In the genomic region with DNA sequence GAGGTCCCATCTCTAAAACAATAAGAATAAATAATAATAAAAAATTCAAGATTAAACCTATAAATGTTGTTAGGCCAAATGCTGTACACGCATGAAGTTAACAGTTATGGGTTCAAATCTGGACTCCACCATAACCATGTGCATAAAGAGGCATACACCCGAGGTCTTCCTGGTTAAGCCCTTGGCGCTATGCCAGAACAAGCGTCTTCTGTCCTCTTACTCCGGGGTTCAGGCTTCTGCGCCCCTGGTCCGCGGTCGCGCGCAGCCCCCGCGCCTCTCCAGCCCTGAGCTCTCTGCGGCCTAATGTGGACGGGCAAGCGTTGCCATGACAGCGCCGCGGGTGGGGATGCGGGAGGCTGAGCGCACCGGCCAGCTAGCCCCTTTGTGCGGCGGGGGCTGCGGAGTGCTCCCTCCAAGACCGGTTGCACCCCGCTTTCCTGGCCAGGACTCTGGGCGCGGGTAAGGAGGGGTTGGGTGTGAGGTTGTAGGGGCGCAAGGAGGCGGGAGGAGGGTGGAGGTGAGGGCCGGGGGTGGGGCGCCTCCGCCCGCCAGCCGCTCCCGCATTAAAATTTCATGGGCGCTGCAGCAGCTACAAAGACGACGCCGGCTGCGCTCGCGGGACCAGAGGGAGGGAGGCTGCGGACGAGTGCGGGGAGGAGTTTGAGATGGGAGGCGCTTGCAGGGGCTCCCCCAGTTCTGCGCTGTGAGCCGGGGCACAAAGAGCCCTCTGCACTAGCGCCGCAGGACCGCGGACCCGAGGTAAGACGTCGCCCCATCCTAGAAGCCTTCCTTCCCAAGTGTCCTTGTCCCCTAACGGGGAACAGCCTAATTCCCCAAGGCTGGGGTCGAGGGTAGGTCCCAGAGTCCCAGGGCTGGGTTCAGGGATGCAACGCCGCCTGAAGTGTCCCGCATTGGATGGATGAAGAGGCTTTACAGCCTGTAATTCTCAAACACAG, we compare ENCODE assay signal across 8 cellular contexts.
DNase-seq lines count a peak whose midpoint lies in the region; ATAC-seq and TF ChIP-seq lines count a peak whose summit lies in the region.

A gene (plus strand): TSS at position 693 of the 956 bp plus-strand sequence.

- intact Hi-C loops in head of caudate nucleus (cut with DNase I) = loop anchor here (10.0 kb wide), 1 partner anchor 172 kb away; a partner anchor contains a TSS

- H3K4me3 ChIP-seq in retinal pigment epithelial cell (ENCODE audit: low read length) = peak within 1 kb of the TSS; percentile 37

- DNase-seq in NCI-H1417 (lab: John Stamatoyannopoulos, UW) (peak; percentile 33 to 85 (median 73)), NCI-H1417 treated with DMSO at 0.1 percent for 48 hours (lab: John Stamatoyannopoulos, UW) (no peak), NCI-H345 treated with DMSO at 0.1 percent for 48 hours (lab: John Stamatoyannopoulos, UW; ENCODE audit: unreplicated experiment) (peak; percentile 37), head of caudate nucleus (peak in 41 of 42 donors; percentile 48 to 92 (median 77)), retinal pigment epithelial cell (ENCODE audit: low read depth) (no peak), NCI-H526 treated with DMSO at 0.1 percent for 48 hours (lab: John Stamatoyannopoulos, UW) (no peak)
- peak; percentile 64 for DNase-seq in activated effector memory CD4-positive, alpha-beta T cell treated with Interleukin-2 at 50 U/mL for 16 hours

- TF ChIP-seq CTCF in retinal pigment epithelial cell (conservative IDR thresholded peaks at IDR 0.05; ENCODE audit: low read depth, low read length) = no peak

- no peak for ATAC-seq in GM19463 (IDR thresholded peaks at IDR 0.05; ENCODE audit: unreplicated experiment)

Comparison
In these comparisons a context has a peak if more than half of its experiments do, and no peak if none do; other contexts are left out.
1. DNase-seq: peak in NCI-H1417 (3 of 3), NCI-H345 treated with DMSO at 0.1 percent for 48 hours (single experiment), activated effector memory CD4-positive, alpha-beta T cell treated with Interleukin-2 at 50 U/mL for 16 hours (single experiment) and head of caudate nucleus (41 of 42); none in NCI-H1417 treated with DMSO at 0.1 percent for 48 hours (single experiment), retinal pigment epithelial cell (single experiment) and NCI-H526 treated with DMSO at 0.1 percent for 48 hours (single experiment).